Comparison of ENCODE assay signal across 33 cellular contexts in the genomic region with DNA sequence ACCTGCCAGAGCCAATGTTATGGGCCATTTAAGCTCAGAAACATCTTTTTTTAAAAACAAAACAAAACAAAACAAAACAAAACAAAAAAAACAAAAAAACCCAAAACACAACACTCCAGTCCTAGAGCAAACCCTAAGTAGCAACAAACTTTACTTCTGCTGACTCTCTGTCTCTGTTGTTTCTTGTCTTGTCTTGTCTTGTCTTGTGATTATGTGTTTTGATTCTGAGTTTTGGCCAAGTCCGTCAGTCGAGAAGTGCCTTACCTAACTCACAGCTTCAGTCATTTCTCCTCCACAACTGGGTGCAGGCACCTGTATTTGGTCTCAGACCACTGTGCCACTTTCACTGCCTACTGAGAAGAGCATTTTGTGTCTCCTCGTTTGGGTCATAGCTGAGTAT.
"Had no signal": no experiment of that assay in that cellular context is flagged by ENCODE, and none has a peak within 500 bp of the region (broad histone marks: within the 10 kb centered on the region; RNA-seq: fewer than 3 reads in every experiment).

No MANE protein-coding gene starts in this region.

- DNase-seq: activated B cell treated with CpG ODN at 0.5 μM for 24 hours; activated CD4-positive, alpha-beta memory T cell treated with anti-CD3 and anti-CD28 coated beads for 36 hours; activated CD4-positive, alpha-beta T cell treated with anti-CD3 and anti-CD28 coated beads for 4 hours; activated CD4-positive, alpha-beta T cell treated with anti-CD3 and anti-CD28 coated beads, Interleukin-2, amount 10 ng/mL, durations not matched to agents 24 days and 14 days; activated CD4-positive, alpha-beta T cell treated with anti-CD3 and anti-CD28 coated beads, Interleukin-2, amount 50 U/mL, for 1 hour; activated CD4-positive, alpha-beta T cell treated with anti-CD3 and anti-CD28 coated beads, Interleukin-2, amount 50 U/mL, for 4 hours; activated CD4-positive, CD25-positive, alpha-beta regulatory T cell treated with anti-CD3 and anti-CD28 coated beads, Interleukin-2, amount 50 U/mL, for 72 hours; activated CD8-positive, alpha-beta memory T cell treated with anti-CD3 and anti-CD28 coated beads, Interleukin-2, amount 50 U/mL, for 4 hours; activated CD8-positive, alpha-beta T cell treated with anti-CD3 and anti-CD28 coated beads for 36 hours; activated effector memory CD4-positive, alpha-beta T cell treated with anti-CD3 and anti-CD28 coated beads, Interleukin-2, amount 50 U/mL, for 16 hours; activated gamma-delta T cell treated with Interleukin-2 at 50 U/mL for 16 hours; activated naive CD4-positive, alpha-beta T cell; activated naive CD4-positive, alpha-beta T cell treated with anti-CD3 and anti-CD28 coated beads for 36 hours; activated naive CD4-positive, alpha-beta T cell treated with anti-CD3 and anti-CD28 coated beads, Interleukin-2, amount 50 U/mL, for 16 hours; activated naive CD8-positive, alpha-beta T cell treated with anti-CD3 and anti-CD28 coated beads for 36 hours; activated T-cell treated with anti-CD3 and anti-CD28 coated beads for 4 hours; activated T-cell treated with anti-CD3 and anti-CD28 coated beads, Interleukin-2, amount 50 U/mL, for 1 hour; activated T-cell treated with anti-CD3 and anti-CD28 coated beads, Interleukin-2, amount 50 U/mL, for 4 hours; activated T-cell treated with anti-CD3 and anti-CD28 coated beads, Interleukin-2, amount 50 U/mL, for 72 hours; adrenal gland; amniotic stem cell; aorta; body of pancreas; brain microvascular endothelial cell; central memory CD4-positive, alpha-beta T cell; T-helper 1 cell; T-helper 2 cell; T-helper 9 cell had no signal

- H3K27ac ChIP-seq: adrenal gland, body of pancreas, brain microvascular endothelial cell, VCaP had no signal

- FAIRE-seq: astrocyte, TTC549 had no signal

- ATAC-seq: activated CD8-positive, alpha-beta T cell treated with anti-CD3 and anti-CD28 coated beads for 36 hours; activated naive CD4-positive, alpha-beta T cell treated with anti-CD3 and anti-CD28 coated beads, Interleukin-2, amount 50 U/mL, for 72 hours; activated T-cell treated with anti-CD3 and anti-CD28 coated beads, Interleukin-2, amount 50 U/mL, for 4 hours; activated T-cell treated with anti-CD3 and anti-CD28 coated beads, Interleukin-2, amount 50 U/mL, for 72 hours; activated T-helper 17 cell treated with anti-CD3 and anti-CD28 coated beads, Interleukin-2, amount 50 U/mL, for 72 hours; body of pancreas had no signal

- H3K36me3 ChIP-seq: adrenal gland, brain microvascular endothelial cell had no signal

- H3K4me3 ChIP-seq: adrenal gland, body of pancreas had no signal

- H3K9me3 ChIP-seq: adrenal gland, body of pancreas had no signal

- H3K27me3 ChIP-seq: adrenal gland, body of pancreas, brain microvascular endothelial cell had no signal

- H3K4me1 ChIP-seq: adrenal gland, body of pancreas had no signal
